ENCODE assay signal across 10 cellular contexts in the genomic region with DNA sequence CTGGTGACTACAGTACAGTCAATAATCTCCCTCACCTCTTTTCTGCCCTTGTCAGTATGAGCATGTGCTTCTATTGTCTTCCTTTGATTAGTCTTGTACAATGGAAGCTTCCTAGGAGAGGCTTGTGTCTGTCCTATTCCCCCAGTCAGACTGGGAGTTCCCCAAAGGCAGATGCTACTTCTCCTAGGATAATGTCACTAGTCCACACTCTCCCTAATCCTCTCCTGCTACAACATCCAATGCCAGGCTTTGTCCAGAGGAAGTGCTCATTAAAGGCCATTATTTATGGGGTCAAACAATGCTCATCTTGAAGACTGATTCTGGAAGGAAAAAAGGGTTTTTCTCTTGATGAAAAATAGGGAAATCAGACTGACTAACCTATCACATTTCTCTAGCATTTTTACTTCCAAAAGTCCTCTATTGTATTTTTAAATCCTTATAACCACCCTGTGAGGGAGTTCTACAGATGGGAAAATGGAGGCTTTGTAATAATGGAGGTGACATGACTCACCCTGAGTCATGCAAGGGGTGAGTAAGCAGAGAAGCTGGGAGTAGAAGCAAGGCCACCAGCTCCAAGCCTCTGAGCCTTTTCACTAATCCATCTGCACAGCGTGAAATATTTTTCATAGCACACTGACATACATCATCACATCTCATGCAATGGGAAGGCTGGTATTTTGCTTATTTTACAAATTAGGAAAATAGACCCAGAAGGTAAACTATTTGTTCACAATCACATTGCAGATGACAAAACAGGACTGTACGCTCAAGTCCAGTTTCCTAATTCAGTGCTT.
DNase-seq lines count a peak whose midpoint lies in the region; ATAC-seq and TF ChIP-seq lines count a peak whose summit lies in the region.
"Had no signal": no experiment of that assay in that cellular context is flagged by ENCODE, and none has a peak within 500 bp of the region (broad histone marks: within the 10 kb centered on the region; RNA-seq: fewer than 3 reads in every experiment).

No MANE protein-coding gene starts in this region.

- no peaks in the 10 kb centered on the region for H3K36me3 Mint-ChIP-seq in activated T-cell treated with anti-CD3 and anti-CD28 coated beads, Interleukin-2, amount 50 U/mL, for 4 hours (ENCODE audit: insufficient read depth)
- H3K36me3 Mint-ChIP-seq in activated T-cell treated with anti-CD3 and anti-CD28 coated beads, Interleukin-2, amount 50 U/mL, for 24 hours (ENCODE audit: low read depth): no peaks in the 10 kb centered on the region
- H3K36me3 Mint-ChIP-seq: CD14-positive monocyte had no signal

- H3K27me3 Mint-ChIP-seq in activated T-cell treated with anti-CD3 and anti-CD28 coated beads, Interleukin-2, amount 50 U/mL, for 4 hours (ENCODE audit: low read depth): peaks cover 2% of the 10 kb centered on the region
- H3K27me3 Mint-ChIP-seq in activated T-cell treated with anti-CD3 and anti-CD28 coated beads, Interleukin-2, amount 50 U/mL, for 24 hours: peaks cover 10% of the 10 kb centered on the region

- H3K4me3 ChIP-seq in choroid plexus epithelial cell (ENCODE audit: low read depth, low read length): no peak overlapping the region
- H3K4me3 ChIP-seq in skeletal muscle cell (ENCODE audit: low read depth, low read length): no peak overlapping the region

- H3K9me3 Mint-ChIP-seq in activated T-cell treated with anti-CD3 and anti-CD28 coated beads, Interleukin-2, amount 50 U/mL, for 4 hours: no peaks in the 10 kb centered on the region
- no peaks in the 10 kb centered on the region for H3K9me3 Mint-ChIP-seq in activated T-cell treated with anti-CD3 and anti-CD28 coated beads, Interleukin-2, amount 50 U/mL, for 24 hours

- no peak overlapping the region for H3K4me3 Mint-ChIP-seq in activated T-cell treated with anti-CD3 and anti-CD28 coated beads, Interleukin-2, amount 50 U/mL, for 4 hours
- H3K4me3 Mint-ChIP-seq in activated T-cell treated with anti-CD3 and anti-CD28 coated beads, Interleukin-2, amount 50 U/mL, for 24 hours: no peak overlapping the region
- H3K4me3 Mint-ChIP-seq: CD14-positive monocyte had no signal

- no peak overlapping the region for H3K27ac Mint-ChIP-seq in activated T-cell treated with anti-CD3 and anti-CD28 coated beads, Interleukin-2, amount 50 U/mL, for 24 hours
- H3K27ac Mint-ChIP-seq: CD14-positive monocyte had no signal

- no peaks in the 10 kb centered on the region for H3K4me1 Mint-ChIP-seq in activated T-cell treated with anti-CD3 and anti-CD28 coated beads, Interleukin-2, amount 50 U/mL, for 4 hours (ENCODE audit: low read depth)
- no peaks in the 10 kb centered on the region for H3K4me1 Mint-ChIP-seq in activated T-cell treated with anti-CD3 and anti-CD28 coated beads, Interleukin-2, amount 50 U/mL, for 24 hours (ENCODE audit: low read depth)
- H3K4me1 Mint-ChIP-seq: CD14-positive monocyte had no signal

- TF ChIP-seq CTCF in choroid plexus epithelial cell (conservative IDR thresholded peaks at IDR 0.05; ENCODE audit: low read depth, low read length): no peak
- TF ChIP-seq CTCF in omental fat pad (IDR thresholded peaks at IDR 0.05): no peak

- no peak for DNase-seq in activated T-cell treated with anti-CD3 and anti-CD28 coated beads, Interleukin-2, amount 50 U/mL, for 4 hours
- DNase-seq in activated T-cell treated with anti-CD3 and anti-CD28 coated beads, Interleukin-2, amount 50 U/mL, for 24 hours: no peak
- DNase-seq in MV-4-11 (lab: John Stamatoyannopoulos, UW) (peak; percentile 67), choroid plexus epithelial cell (ENCODE audit: low read depth) (peak; percentile 77), skeletal muscle cell (ENCODE audit: low read depth) (peak; percentile 70), NCI-H128 (lab: John Stamatoyannopoulos, UW; ENCODE audit: unreplicated experiment) (no peak), omental fat pad (ENCODE audit: low spot score) (no peak), NOMO-1 treated with dmso at 0.1 percent for 144 hours (lab: John Stamatoyannopoulos, UW; ENCODE audit: unreplicated experiment) (no peak)
- DNase-seq: T-helper 1 cell had no signal

- peak; percentile 48 to 59 for ATAC-seq in activated T-cell treated with anti-CD3 and anti-CD28 coated beads, Interleukin-2, amount 50 U/mL, for 4 hours
- no peak for ATAC-seq in omental fat pad (ENCODE audit: low FRiP score)

Comparison
In these comparisons a context has a peak if more than half of its experiments do, and no peak if none do; other contexts are left out.
1. DNase-seq: peak in MV-4-11 (single experiment), choroid plexus epithelial cell (single experiment) and skeletal muscle cell (single experiment); none in activated T-cell treated with anti-CD3 and anti-CD28 coated beads, Interleukin-2, amount 50 U/mL, for 4 hours (single experiment), activated T-cell treated with anti-CD3 and anti-CD28 coated beads, Interleukin-2, amount 50 U/mL, for 24 hours (single experiment), NCI-H128 (single experiment), omental fat pad (single experiment) and NOMO-1 treated with dmso at 0.1 percent for 144 hours (single experiment).